27 cellular contexts compared by ENCODE assay signal in genomic region chr1:44717196-44717595, GRCh38. TPM values are rescaled to one million over a fixed set of nuclear protein-coding genes. Genes with fewer than 3 reads are reported as not detected.
A peak's percentile ranks its signal among the peaks of the same experiment; 100 is the strongest.
DNase-seq lines count a peak whose midpoint lies in the region; ATAC-seq, FAIRE-seq and TF ChIP-seq lines count a peak whose summit lies in the region.
"Had no signal": no experiment of that assay in that cellular context is flagged by ENCODE, and none has a peak within 500 bp of the region (broad histone marks: within the 10 kb centered on the region; RNA-seq: fewer than 3 reads in every experiment).

No MANE protein-coding gene starts in this region.

- H3K27ac ChIP-seq in OCI-LY3 (ENCODE audit: low read length): no peak overlapping the region
- H3K27ac ChIP-seq: coronary artery, right atrium auricular region, RWPE1 had no signal

- no peak for TF ChIP-seq CTCF in OCI-LY3 (IDR thresholded peaks at IDR 0.05; ENCODE audit: low read depth, low read length)

- no peaks in the 10 kb centered on the region for H4K20me1 ChIP-seq in OCI-LY3 (ENCODE audit: insufficient read depth, low read length)

- H3K9me3 Mint-ChIP-seq in activated CD8-positive, alpha-beta memory T cell treated with anti-CD3 and anti-CD28 coated beads, Interleukin-2, amount 10 ng/mL, durations not matched to agents 7 days and 5 days (ENCODE audit: low read depth): no peaks in the 10 kb centered on the region
- H3K9me3 Mint-ChIP-seq: GM23338 had no signal

- CTCF ChIA-PET in activated CD8-positive, alpha-beta memory T cell treated with anti-CD3 and anti-CD28 coated beads, Interleukin-2, amount 10 ng/mL, durations not matched to agents 7 days and 5 days (lab: Charles Lee): interaction anchor here (0.8 to 5.7 kb wide), 9 partner anchors 11 to 775 kb away, joined by 3 to 52 read pairs (median 4); partner anchors contain the start of gene RNU5D-1

- no peak for FAIRE-seq in H54 (lab: Jason Lieb, UNC)
- FAIRE-seq: A204.1, islet of Langerhans had no signal

- peak overlapping the region; percentile 3 for H3K27ac Mint-ChIP-seq in activated CD8-positive, alpha-beta memory T cell treated with anti-CD3 and anti-CD28 coated beads, Interleukin-2, amount 10 ng/mL, durations not matched to agents 7 days and 5 days
- H3K27ac Mint-ChIP-seq: GM23338 had no signal

- H3K79me2 ChIP-seq in OCI-LY3 (ENCODE audit: low read length): no peaks in the 10 kb centered on the region

- H3K4me1 ChIP-seq in OCI-LY3 (ENCODE audit: low read length): peaks cover 75% of the 10 kb centered on the region

- H3K27me3 ChIP-seq in OCI-LY3 (ENCODE audit: low read depth, low read length): no peaks in the 10 kb centered on the region
- no peaks in the 10 kb centered on the region for H3K27me3 ChIP-seq in MG63
- H3K27me3 ChIP-seq: right atrium auricular region had no signal

- H3K4me3 ChIP-seq in OCI-LY3 (ENCODE audit: low read length) (no peak overlapping the region), MG63 (no peak overlapping the region)
- H3K4me3 ChIP-seq: coronary artery, GM23338, lung, right atrium auricular region had no signal

- peak overlapping the region; percentile 23 for H3K4me2 ChIP-seq in OCI-LY3 (ENCODE audit: low read length)
- H3K4me2 ChIP-seq: GM23338, SK-N-SH had no signal

- H3K9ac ChIP-seq in OCI-LY3 (ENCODE audit: low read length): no peak overlapping the region
- H3K9ac ChIP-seq: SK-N-SH had no signal

- no peaks in the 10 kb centered on the region for H3K36me3 Mint-ChIP-seq in activated CD8-positive, alpha-beta memory T cell treated with anti-CD3 and anti-CD28 coated beads, Interleukin-2, amount 10 ng/mL, durations not matched to agents 7 days and 5 days

- H3K4me1 Mint-ChIP-seq in activated CD8-positive, alpha-beta memory T cell treated with anti-CD3 and anti-CD28 coated beads, Interleukin-2, amount 10 ng/mL, durations not matched to agents 7 days and 5 days: peaks cover 64% of the 10 kb centered on the region
- H3K4me1 Mint-ChIP-seq: GM23338 had no signal

- no peak for DNase-seq in activated CD8-positive, alpha-beta memory T cell treated with anti-CD3 and anti-CD28 coated beads, Interleukin-2, amount 10 ng/mL, durations not matched to agents 7 days and 5 days
- DNase-seq in activated CD8-positive, alpha-beta memory T cell treated with anti-CD3 and anti-CD28 coated beads, Interleukin-2, amount 50 U/mL, for 4 hours: no peak
- DNase-seq in fibroblast of peridontal ligament (ENCODE audit: extremely low read depth) (peak; percentile 23), NCI-H128 (lab: John Stamatoyannopoulos, UW; ENCODE audit: unreplicated experiment) (no peak), H54 (ENCODE audit: insufficient read length, low spot score) (no peak), Kasumi-1 (lab: John Stamatoyannopoulos, UW) (no peak), MG63 (no peak)
- DNase-seq: activated effector memory CD4-positive, alpha-beta T cell treated with Interleukin-2 at 50 U/mL for 16 hours; GF-D8; hippocampal formation; KBM-7; NCI-H1092; NCI-H2081 treated with DMSO at 0.1 percent for 48 hours; NCI-H510A treated with DMSO at 0.1 percent for 48 hours; SK-N-SH had no signal

- no peak for ATAC-seq in activated CD8-positive, alpha-beta memory T cell treated with anti-CD3 and anti-CD28 coated beads, Interleukin-2, amount 10 ng/mL, durations not matched to agents 7 days and 5 days
- ATAC-seq: activated CD4-positive, CD25-positive, alpha-beta regulatory T cell treated with anti-CD3 and anti-CD28 coated beads, Interleukin-2, amount 50 U/mL, for 24 hours; GM23338 had no signal

- no peak overlapping the region for H2AFZ ChIP-seq in OCI-LY3 (ENCODE audit: low read depth, low read length)
- H2AFZ ChIP-seq: GM23338 had no signal

- TF ChIP-seq POLR2A in H54 (IDR thresholded peaks at IDR 0.05; ENCODE audit: low read depth, low read length): no peak

- no peaks in the 10 kb centered on the region for H3K36me3 ChIP-seq in OCI-LY3 (replicated peaks; ENCODE audit: low read depth, low read length)
- no peaks in the 10 kb centered on the region for H3K36me3 ChIP-seq in MG63
- H3K36me3 ChIP-seq: right atrium auricular region had no signal

- H3K9me3 ChIP-seq in OCI-LY3 (ENCODE audit: insufficient read depth, low read length) (no peaks in the 10 kb centered on the region), MG63 (no peaks in the 10 kb centered on the region)
- H3K9me3 ChIP-seq: right atrium auricular region, SK-N-SH had no signal

- H3K4me3 Mint-ChIP-seq in activated CD8-positive, alpha-beta memory T cell treated with anti-CD3 and anti-CD28 coated beads, Interleukin-2, amount 10 ng/mL, durations not matched to agents 7 days and 5 days: no peak overlapping the region
- H3K4me3 Mint-ChIP-seq: GM23338 had no signal

- no peaks in the 10 kb centered on the region for H3K27me3 Mint-ChIP-seq in activated CD8-positive, alpha-beta memory T cell treated with anti-CD3 and anti-CD28 coated beads, Interleukin-2, amount 10 ng/mL, durations not matched to agents 7 days and 5 days

RNA-seq across cellular contexts. Expression of gene RNU5D-1, which starts 13.8 kb away (rescaled TPM):
- not detected for total RNA-seq in activated CD8-positive, alpha-beta memory T cell treated with anti-CD3 and anti-CD28 coated beads, Interleukin-2, amount 10 ng/mL, durations not matched to agents 7 days and 5 days
- not detected in 2 replicates for total RNA-seq in MG63 (2014; rRNA removed; shearing (Covaris generic); ENCODE audit: low replicate concordance)
- total RNA-seq: fibroblast of villous mesenchyme, GM23338, lung, osteocyte, right atrium auricular region, ureter had no signal

RNA-seq across cellular contexts. Expression of gene KIF2C, which starts 22.4 kb away (rescaled TPM):
- total RNA-seq in activated CD8-positive, alpha-beta memory T cell treated with anti-CD3 and anti-CD28 coated beads, Interleukin-2, amount 10 ng/mL, durations not matched to agents 7 days and 5 days: 100 to 1,000 TPM; 102 to 107 TPM
- 39.0 and 54.1 TPM in 2 replicates for total RNA-seq in MG63 (2014; rRNA removed; shearing (Covaris generic); ENCODE audit: low replicate concordance)

RNA-seq across cellular contexts. Expression of gene ARMH1, which starts 42.7 kb away (rescaled TPM):
- 10 to 100 TPM; 17.0 to 17.2 TPM for total RNA-seq in activated CD8-positive, alpha-beta memory T cell treated with anti-CD3 and anti-CD28 coated beads, Interleukin-2, amount 10 ng/mL, durations not matched to agents 7 days and 5 days
- not detected in 2 replicates for total RNA-seq in MG63 (2014; rRNA removed; shearing (Covaris generic); ENCODE audit: low replicate concordance)

RNA-seq across cellular contexts. Expression of gene TMEM53, which starts 42.9 kb away (rescaled TPM):
- 1 to 10 TPM; 3.6 to 3.7 TPM for total RNA-seq in activated CD8-positive, alpha-beta memory T cell treated with anti-CD3 and anti-CD28 coated beads, Interleukin-2, amount 10 ng/mL, durations not matched to agents 7 days and 5 days
- total RNA-seq in MG63 (2014; rRNA removed; shearing (Covaris generic); ENCODE audit: low replicate concordance): 1.5 and 10.6 TPM in 2 replicates

RNA-seq across cellular contexts. Expression of gene RPS8, which starts 58.1 kb away (rescaled TPM):
- total RNA-seq in activated CD8-positive, alpha-beta memory T cell treated with anti-CD3 and anti-CD28 coated beads, Interleukin-2, amount 10 ng/mL, durations not matched to agents 7 days and 5 days: 1,000 to 10,000 TPM; 1,353 to 1,538 TPM
- total RNA-seq in MG63 (2014; rRNA removed; shearing (Covaris generic); ENCODE audit: low replicate concordance): 2,690 and 3,127 TPM in 2 replicates

Comparison
In these comparisons a context has a peak if more than half of its experiments do, and no peak if none do; other contexts are left out.
1. RNA of gene ARMH1, which starts 42.7 kb away (total RNA-seq): 17.0 to 17.2 TPM in activated CD8-positive, alpha-beta memory T cell treated with anti-CD3 and anti-CD28 coated beads, Interleukin-2, amount 10 ng/mL, durations not matched to agents 7 days and 5 days; not detected in MG63; every median in the first group is over 10 times any median in the second.